Comparison of ENCODE assay signal across 15 cellular contexts in genomic region chr12:54163147-54163546, GRCh38. TPM values are rescaled to one million over a fixed set of nuclear protein-coding genes. Genes with fewer than 3 reads are reported as not detected.
DNase-seq lines count a peak whose midpoint lies in the region; ATAC-seq, FAIRE-seq and TF ChIP-seq lines count a peak whose summit lies in the region.
"Had no signal": no experiment of that assay in that cellular context is flagged by ENCODE, and none has a peak within 500 bp of the region (broad histone marks: within the 10 kb centered on the region; RNA-seq: fewer than 3 reads in every experiment).

No MANE protein-coding gene starts in this region.

- POLR2A ChIA-PET in HepG2 (lab: Yijun Ruan, JAX) = no interaction called here
- POLR2A ChIA-PET in naive thymus-derived CD8-positive, alpha-beta T cell (lab: Charles Lee) = no interaction called here
- POLR2A ChIA-PET in activated CD4-positive, alpha-beta T cell treated with anti-CD3 and anti-CD28 coated beads, Interleukin-2, amount 10 ng/mL, durations not matched to agents 7 days and 5 days (lab: Charles Lee) = no interaction called here

- H3K36me3 Mint-ChIP-seq in nephron progenitor cell (ENCODE audit: low read depth) = no peaks in the 10 kb centered on the region
- peaks cover 0 to 14% (median 3%) of the 10 kb centered on the region in 3 donors for H3K36me3 Mint-ChIP-seq in naive thymus-derived CD8-positive, alpha-beta T cell
- no peaks in the 10 kb centered on the region for H3K36me3 Mint-ChIP-seq in activated CD4-positive, alpha-beta T cell treated with anti-CD3 and anti-CD28 coated beads, Interleukin-2, amount 10 ng/mL, durations not matched to agents 7 days and 5 days (ENCODE audit: low read depth)

- TF ChIP-seq POLR2A in HepG2 (IDR thresholded peaks at IDR 0.05; ENCODE audit: insufficient read depth in 1 of 2, low read depth in 2 of 2, low read length in 2 of 2) (no peak), right lobe of liver (IDR thresholded peaks at IDR 0.05) (no peak)

- H3K36me3 ChIP-seq in HepG2 (replicated peaks in 1 of 2; ENCODE audit: control insufficient read depth in 1 of 2, insufficient read depth in 2 of 2, low read length in 2 of 2) (no peaks in the 10 kb centered on the region), right lobe of liver (no peaks in the 10 kb centered on the region), WERI-Rb-1 (peaks cover 2% of the 10 kb centered on the region)

- no TSS peak for BruUV-seq in HepG2 (replicated peaks; lab: Mats Ljungman, UMichigan)

- H2AFZ ChIP-seq in HepG2 (ENCODE audit: low read length) = no peak overlapping the region

- H3K4me1 ChIP-seq in HepG2 (ENCODE audit: insufficient read depth, low read length) (peaks cover 39% of the 10 kb centered on the region), right lobe of liver (no peaks in the 10 kb centered on the region)

- no peak for TF ChIP-seq EP300 in HepG2 (IDR thresholded peaks at IDR 0.05; ENCODE audit: low read depth in 2 of 2, low read length in 2 of 2)
- TF ChIP-seq EP300 in HepG2 (CRISPR knock-in tag; IDR thresholded peaks at IDR 0.05; ENCODE audit: borderline replicate concordance) = no peak

- H3K9me3 ChIP-seq in HepG2 (ENCODE audit: low read length) (no peaks in the 10 kb centered on the region), right lobe of liver (no peaks in the 10 kb centered on the region), WERI-Rb-1 (ENCODE audit: severe bottlenecking) (no peaks in the 10 kb centered on the region)

- ATAC-seq in HepG2 (no peak), right lobe of liver (no peak)
- no peak for ATAC-seq in naive thymus-derived CD8-positive, alpha-beta T cell

- H3K4me3 ChIP-seq in HepG2 (replicated peaks in 1 of 3; ENCODE audit: insufficient read depth in 1 of 3, low read depth in 2 of 3, low read length in 3 of 3) (no peak overlapping the region), right lobe of liver (no peak overlapping the region), WERI-Rb-1 (ENCODE audit: low read depth, low read length) (no peak overlapping the region)

- H3K27me3 ChIP-seq in HepG2 (ENCODE audit: control insufficient read depth in 1 of 2, insufficient read depth in 2 of 2, low read length in 2 of 2) (peaks cover 0 to 1% of the 10 kb centered on the region in 2 experiments; a peak in 2 of 5 replicates), right lobe of liver (no peaks in the 10 kb centered on the region), WERI-Rb-1 (ENCODE audit: insufficient read depth, low read depth, severe bottlenecking) (no peaks in the 10 kb centered on the region)

- no peaks in the 10 kb centered on the region for H3K79me2 ChIP-seq in HepG2 (ENCODE audit: insufficient read depth, low read length)

- CTCF ChIA-PET in HepG2 (lab: Yijun Ruan, JAX; ENCODE audit: low intra/inter-chr PET ratio, low total read pairs) = no interaction called here
- CTCF ChIA-PET in activated CD4-positive, alpha-beta T cell treated with anti-CD3 and anti-CD28 coated beads, Interleukin-2, amount 10 ng/mL, durations not matched to agents 7 days and 5 days (lab: Charles Lee) = no interaction called here

- H3K27ac ChIP-seq in HepG2 (ENCODE audit: extremely low read length, insufficient read depth, low read length) (no peak overlapping the region), right lobe of liver (no peak overlapping the region), WERI-Rb-1 (peak overlapping the region; percentile 82)

- H3K9ac ChIP-seq in HepG2 (ENCODE audit: insufficient read depth, low read depth, low read length) = no peak overlapping the region

- DNase-seq in HepG2 (ENCODE audit: low spot score) (no peak), right lobe of liver (no peak), WERI-Rb-1 (no peak), nephron progenitor cell (no peak), mesenteric fat pad (ENCODE audit: low spot score) (no peak)
- no peak for DNase-seq in naive thymus-derived CD8-positive, alpha-beta T cell
- DNase-seq in activated CD4-positive, alpha-beta T cell treated with anti-CD3 and anti-CD28 coated beads, Interleukin-2, amount 10 ng/mL, durations not matched to agents 7 days and 5 days = no peak
- DNase-seq: ACHN; CD4-positive, alpha-beta T cell; DND-41; GF-D8; HCEC 1CT; HFFc6; IMR-90 had no signal

- H3K4me2 ChIP-seq in HepG2 (ENCODE audit: low read depth, low read length) = no peak overlapping the region

- TF ChIP-seq CTCF in HepG2 (CRISPR knock-in tag; IDR thresholded peaks at IDR 0.05) = no peak
- no peak for TF ChIP-seq CTCF in right lobe of liver (IDR thresholded peaks at IDR 0.05)
- TF ChIP-seq CTCF in WERI-Rb-1 (IDR thresholded peaks at IDR 0.05; ENCODE audit: low read depth, low read length) = no peak
- no peak for TF ChIP-seq CTCF in nephron progenitor cell (IDR thresholded peaks at IDR 0.05)

- no peak overlapping the region for H3K4me3 Mint-ChIP-seq in nephron progenitor cell
- no peak overlapping the region for H3K4me3 Mint-ChIP-seq in naive thymus-derived CD8-positive, alpha-beta T cell
- no peak overlapping the region for H3K4me3 Mint-ChIP-seq in activated CD4-positive, alpha-beta T cell treated with anti-CD3 and anti-CD28 coated beads, Interleukin-2, amount 10 ng/mL, durations not matched to agents 7 days and 5 days
- H3K4me3 Mint-ChIP-seq: B cell; CD4-positive, alpha-beta T cell; HFFc6 had no signal

- 84% methylated on average over 1 of the region's 1 CpG for WGBS in HepG2 (ENCODE audit: low lambda C conversion rate)
- 92% methylated on average over 1 of the region's 1 CpG for WGBS in right lobe of liver (ENCODE audit: insufficient coverage, low coverage, low lambda C conversion rate, missing lambda C conversion rate)

- no peak for FAIRE-seq in HepG2 (lab: Jason Lieb, UNC)

- H4K20me1 ChIP-seq in HepG2 (ENCODE audit: insufficient read depth, low read length) = no peaks in the 10 kb centered on the region

- H3K9me3 Mint-ChIP-seq in nephron progenitor cell = no peaks in the 10 kb centered on the region
- H3K9me3 Mint-ChIP-seq in naive thymus-derived CD8-positive, alpha-beta T cell = no peaks in the 10 kb centered on the region
- H3K9me3 Mint-ChIP-seq in activated CD4-positive, alpha-beta T cell treated with anti-CD3 and anti-CD28 coated beads, Interleukin-2, amount 10 ng/mL, durations not matched to agents 7 days and 5 days = no peaks in the 10 kb centered on the region
- H3K9me3 Mint-ChIP-seq: CD4-positive, alpha-beta T cell; HFFc6 had no signal

- peak overlapping the region; percentile 37 for H3K27ac Mint-ChIP-seq in nephron progenitor cell
- no peak overlapping the region for H3K27ac Mint-ChIP-seq in naive thymus-derived CD8-positive, alpha-beta T cell
- no peak overlapping the region for H3K27ac Mint-ChIP-seq in activated CD4-positive, alpha-beta T cell treated with anti-CD3 and anti-CD28 coated beads, Interleukin-2, amount 10 ng/mL, durations not matched to agents 7 days and 5 days
- H3K27ac Mint-ChIP-seq: B cell; CD4-positive, alpha-beta T cell; HFFc6 had no signal

- in situ Hi-C loops in HepG2 (cut with HindIII; ENCODE audit: extremely low pct_ligation_motif_present, low pct_unique_long_range_greater_than_20kb) = no loop called here

- H3K4me1 Mint-ChIP-seq in nephron progenitor cell = no peaks in the 10 kb centered on the region
- H3K4me1 Mint-ChIP-seq in naive thymus-derived CD8-positive, alpha-beta T cell = peaks cover 0 to 3% (median 1%) of the 10 kb centered on the region in 4 donors
- H3K4me1 Mint-ChIP-seq in activated CD4-positive, alpha-beta T cell treated with anti-CD3 and anti-CD28 coated beads, Interleukin-2, amount 10 ng/mL, durations not matched to agents 7 days and 5 days = no peaks in the 10 kb centered on the region

- no peaks in the 10 kb centered on the region for H3K27me3 Mint-ChIP-seq in nephron progenitor cell (ENCODE audit: low read depth, poor library complexity)
- peaks cover 7 to 44% (median 41%) of the 10 kb centered on the region in 5 donors for H3K27me3 Mint-ChIP-seq in naive thymus-derived CD8-positive, alpha-beta T cell
- peaks cover 12% of the 10 kb centered on the region for H3K27me3 Mint-ChIP-seq in activated CD4-positive, alpha-beta T cell treated with anti-CD3 and anti-CD28 coated beads, Interleukin-2, amount 10 ng/mL, durations not matched to agents 7 days and 5 days

- no peak for TF ChIP-seq RAD21 in HepG2 (CRISPR knock-in tag; IDR thresholded peaks at IDR 0.05)

- intact Hi-C loops in HepG2 (cut with micrococcal nuclease; ENCODE audit: unreplicated experiment) = no loop called here
- intact Hi-C loops in right lobe of liver (cut with DNase I) = no loop called here

TF ChIP-seq in HepG2, 621 proteins besides CTCF, POLR2A, EP300 and RAD21 (continues in another document):
- peak; percentile 54; the same call in 1 of the 2 replicates for TF ChIP-seq ZNF629 (CRISPR knock-in tag; conservative IDR thresholded peaks at IDR 0.05)

RNA-seq across cellular contexts. Expression of gene SMUG1, which starts 25.6 kb away (rescaled TPM):
- total RNA-seq in HepG2 (2016; rRNA removed; fragmentation: Illumina TruSeq; extraction: Trizol) = 35.6 and 36.9 TPM in 2 replicates
- total RNA-seq in HepG2 (2016; cell fraction: cytosol; rRNA removed; fragmentation: Illumina TruSeq; extraction: Trizol; ENCODE audit: low read depth) = 47.1 and 69.5 TPM in 2 replicates
- 33.2 and 38.5 TPM in 2 replicates for total RNA-seq in HepG2 (2016; cell fraction: insoluble cytoplasmic fraction; rRNA removed; fragmentation: Illumina TruSeq; extraction: Trizol)
- 50.2 and 62.2 TPM in 2 replicates for total RNA-seq in HepG2 (2016; cell fraction: membrane; rRNA removed; fragmentation: Illumina TruSeq; extraction: Trizol)
- total RNA-seq in HepG2 (2016; cell fraction: nucleus; rRNA removed; fragmentation: Illumina TruSeq; extraction: Trizol) = 19.8 and 23.2 TPM in 2 replicates
- 31.9 and 36.1 TPM in 2 replicates for polyA plus RNA-seq in HepG2 (2011; rRNA removed)
- 28.5 and 39.2 TPM in 2 replicates for polyA plus RNA-seq in HepG2 (2011; cell fraction: cytosol; rRNA removed)
- 27.2 and 35.2 TPM in 2 replicates for polyA plus RNA-seq in HepG2 (2011; cell fraction: nucleus; rRNA removed)
- polyA plus RNA-seq in HepG2 (2012) = 19.2 and 20.4 TPM in 2 replicates
- polyA plus RNA-seq in HepG2 (2016; cell fraction: cytosol; fragmentation: Illumina TruSeq; extraction: Trizol; ENCODE audit: low read depth) = 48.5 and 64.8 TPM in 2 replicates
- polyA plus RNA-seq in HepG2 (2016; cell fraction: insoluble cytoplasmic fraction; fragmentation: Illumina TruSeq; extraction: Trizol; ENCODE audit: low read depth) = 32.5 and 38.2 TPM in 2 replicates
- polyA plus RNA-seq in HepG2 (2016; cell fraction: membrane; fragmentation: Illumina TruSeq; extraction: Trizol; ENCODE audit: low read depth) = 43.2 and 48.1 TPM in 2 replicates
- polyA plus RNA-seq in HepG2 (2016; cell fraction: nucleus; fragmentation: Illumina TruSeq; extraction: Trizol; ENCODE audit: insufficient read depth, low read depth) = 35.0 and 38.8 TPM in 2 replicates
- 30.8 and 73.6 TPM in 2 replicates for polyA minus RNA-seq in HepG2 (2011; rRNA and poly(A)+ RNA removed; ENCODE audit: low replicate concordance)
- 7.7 TPM in 2 replicates for polyA minus RNA-seq in HepG2 (2011; cell fraction: cytosol; rRNA and poly(A)+ RNA removed)
- 22.7 and 32.0 TPM in 2 replicates for polyA minus RNA-seq in HepG2 (2011; cell fraction: nucleus; rRNA and poly(A)+ RNA removed)
- 10 to 100 TPM; 14.1 to 25.5 (median 22.4) TPM for total RNA-seq in right lobe of liver
- 23.4 TPM for total RNA-seq in mesenteric fat pad
- 10 to 100 TPM; 21.0 to 22.0 TPM for total RNA-seq in naive thymus-derived CD8-positive, alpha-beta T cell
- polyA plus RNA-seq in naive thymus-derived CD8-positive, alpha-beta T cell = 10 to 100 TPM; 15.4 to 23.6 (median 17.6) TPM
- total RNA-seq in activated CD4-positive, alpha-beta T cell treated with anti-CD3 and anti-CD28 coated beads, Interleukin-2, amount 10 ng/mL, durations not matched to agents 7 days and 5 days = 10 to 100 TPM; 24.3 to 27.8 TPM
